1 cellular context compared by ENCODE assay signal in the genomic region with DNA sequence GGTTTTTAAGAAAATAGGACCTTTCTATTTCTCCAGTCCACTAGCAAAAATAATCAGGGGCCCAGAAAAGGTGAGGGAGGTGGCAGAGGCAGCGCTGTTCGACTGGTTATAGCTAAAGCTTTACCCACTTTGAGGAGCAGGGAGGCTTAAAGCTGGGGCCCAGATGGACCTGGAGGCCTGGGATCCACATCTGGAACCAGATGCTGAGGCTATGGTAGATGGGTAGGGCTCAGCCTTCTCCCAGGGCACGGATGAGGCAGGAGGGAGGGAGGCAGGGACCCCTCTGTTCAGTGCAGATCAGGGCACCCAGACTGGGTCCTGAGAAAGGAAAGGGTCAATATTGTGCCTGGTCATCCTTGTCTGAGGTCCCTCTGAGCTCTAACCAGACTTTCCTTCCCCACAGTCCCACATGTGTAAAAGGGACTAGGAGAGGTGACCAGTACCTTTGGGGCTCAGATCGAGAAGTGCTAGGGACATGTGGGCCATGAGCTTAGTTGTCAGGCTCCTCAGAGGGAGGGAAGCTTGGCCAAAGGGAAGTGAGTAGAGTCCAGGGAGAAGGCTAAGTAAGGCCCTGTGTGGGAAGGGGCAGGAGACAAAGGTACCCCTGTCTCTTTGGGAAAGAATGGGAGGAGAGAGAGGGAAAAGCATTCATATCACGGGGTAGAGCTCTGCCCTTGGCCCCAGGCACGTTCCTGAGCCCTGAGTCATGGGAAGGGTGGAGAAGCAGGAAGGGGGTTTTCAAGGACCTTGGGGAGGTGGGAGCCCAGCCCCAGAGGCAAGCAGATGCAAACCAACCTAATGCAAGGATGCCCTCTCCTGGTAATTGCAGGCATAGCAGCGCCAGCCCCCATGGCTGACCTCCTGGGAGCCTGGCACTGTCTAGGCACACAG.
TF ChIP-seq lines count a peak whose summit lies in the region.

No MANE protein-coding gene starts in this region.

TF ChIP-seq in GM12878, 131 proteins besides CTCF, POLR2A, EP300 and RAD21 (continued from another document and continues in another):
- no peak for TF ChIP-seq CBX5 (IDR thresholded peaks at IDR 0.05; ENCODE audit: low read depth)
- TF ChIP-seq IKZF1 (conservative IDR thresholded peaks at IDR 0.05), result peak; percentile 62
- no peak for TF ChIP-seq POLR2AphosphoS2 (IDR thresholded peaks at IDR 0.05; ENCODE audit: low read depth, low read length)
- TF ChIP-seq, protein P1, sequence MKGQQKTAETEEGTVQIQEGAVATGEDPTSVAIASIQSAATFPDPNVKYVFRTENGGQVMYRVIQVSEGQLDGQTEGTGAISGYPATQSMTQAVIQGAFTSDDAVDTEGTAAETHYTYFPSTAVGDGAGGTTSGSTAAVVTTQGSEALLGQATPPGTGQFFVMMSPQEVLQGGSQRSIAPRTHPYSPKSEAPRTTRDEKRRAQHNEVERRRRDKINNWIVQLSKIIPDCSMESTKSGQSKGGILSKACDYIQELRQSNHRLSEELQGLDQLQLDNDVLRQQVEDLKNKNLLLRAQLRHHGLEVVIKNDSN (IDR thresholded peaks at IDR 0.05; ENCODE audit: borderline replicate concordance, extremely low read length, insufficient read depth, low read depth, low read length), result no peak
- TF ChIP-seq TAF1 (IDR thresholded peaks at IDR 0.05; ENCODE audit: borderline replicate concordance, low read depth, low read length), result no peak
- TF ChIP-seq JUNB (IDR thresholded peaks at IDR 0.05), result no peak
- TF ChIP-seq NR2C1 (IDR thresholded peaks at IDR 0.05), result no peak
- TF ChIP-seq DPF2 (IDR thresholded peaks at IDR 0.05), result peak; percentile 41; the same call in 1 of the 2 replicates
- peak; percentile 49; the same call in 1 of the 2 replicates for TF ChIP-seq EED (IDR thresholded peaks at IDR 0.05; ENCODE audit: low read depth)
- TF ChIP-seq HDGF (IDR thresholded peaks at IDR 0.05), result peak; percentile 87; the same call in 1 of the 2 replicates
- peak; percentile 88 for TF ChIP-seq YY1 (IDR thresholded peaks at IDR 0.05; ENCODE audit: low read depth, low read length)
- TF ChIP-seq KLF5 (IDR thresholded peaks at IDR 0.05; ENCODE audit: partially characterized antibody), result no peak
- TF ChIP-seq ZBTB11 (CRISPR knock-in tag; IDR thresholded peaks at IDR 0.05), result no peak
- no peak for TF ChIP-seq HDAC6 (IDR thresholded peaks at IDR 0.05; ENCODE audit: unreplicated experiment)
- TF ChIP-seq STAT3 (IDR thresholded peaks at IDR 0.05; ENCODE audit: low read depth, low read length), result no peak
- TF ChIP-seq ELK1 (IDR thresholded peaks at IDR 0.05; ENCODE audit: low read depth, low read length), result no peak
- no peak for TF ChIP-seq TBL1XR1 (IDR thresholded peaks at IDR 0.05; ENCODE audit: low read depth, low read length)
- no peak for TF ChIP-seq POLR2AphosphoS5 (IDR thresholded peaks at IDR 0.05; ENCODE audit: low read length)
- TF ChIP-seq NFIC (IDR thresholded peaks at IDR 0.05; ENCODE audit: low read depth, low read length), result no peak
- TF ChIP-seq CREB1 (IDR thresholded peaks at IDR 0.05; ENCODE audit: low read depth), result no peak
- TF ChIP-seq NR2C2 (IDR thresholded peaks at IDR 0.05; ENCODE audit: borderline replicate concordance, control insufficient read depth, insufficient read length, low read depth), result no peak
- TF ChIP-seq, protein P2, sequence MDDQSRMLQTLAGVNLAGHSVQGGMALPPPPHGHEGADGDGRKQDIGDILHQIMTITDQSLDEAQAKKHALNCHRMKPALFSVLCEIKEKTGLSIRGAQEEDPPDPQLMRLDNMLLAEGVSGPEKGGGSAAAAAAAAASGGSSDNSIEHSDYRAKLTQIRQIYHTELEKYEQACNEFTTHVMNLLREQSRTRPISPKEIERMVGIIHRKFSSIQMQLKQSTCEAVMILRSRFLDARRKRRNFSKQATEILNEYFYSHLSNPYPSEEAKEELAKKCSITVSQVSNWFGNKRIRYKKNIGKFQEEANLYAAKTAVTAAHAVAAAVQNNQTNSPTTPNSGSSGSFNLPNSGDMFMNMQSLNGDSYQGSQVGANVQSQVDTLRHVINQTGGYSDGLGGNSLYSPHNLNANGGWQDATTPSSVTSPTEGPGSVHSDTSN (IDR thresholded peaks at IDR 0.05; ENCODE audit: insufficient replicate concordance, low read depth, low read length), result no peak
- no peak for TF ChIP-seq NKRF (conservative IDR thresholded peaks at IDR 0.05)
- no peak for TF ChIP-seq RBBP5 (conservative IDR thresholded peaks at IDR 0.05)
- no peak for TF ChIP-seq PML (IDR thresholded peaks at IDR 0.05; ENCODE audit: low read length)
- no peak for TF ChIP-seq TCF3 (IDR thresholded peaks at IDR 0.05; ENCODE audit: borderline replicate concordance, insufficient read depth, low read depth, low read length)
- no peak for TF ChIP-seq ATF7 (IDR thresholded peaks at IDR 0.05; ENCODE audit: low read depth)
- TF ChIP-seq, protein P3, sequence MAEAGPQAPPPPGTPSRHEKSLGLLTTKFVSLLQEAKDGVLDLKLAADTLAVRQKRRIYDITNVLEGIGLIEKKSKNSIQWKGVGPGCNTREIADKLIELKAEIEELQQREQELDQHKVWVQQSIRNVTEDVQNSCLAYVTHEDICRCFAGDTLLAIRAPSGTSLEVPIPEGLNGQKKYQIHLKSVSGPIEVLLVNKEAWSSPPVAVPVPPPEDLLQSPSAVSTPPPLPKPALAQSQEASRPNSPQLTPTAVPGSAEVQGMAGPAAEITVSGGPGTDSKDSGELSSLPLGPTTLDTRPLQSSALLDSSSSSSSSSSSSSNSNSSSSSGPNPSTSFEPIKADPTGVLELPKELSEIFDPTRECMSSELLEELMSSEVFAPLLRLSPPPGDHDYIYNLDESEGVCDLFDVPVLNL (IDR thresholded peaks at IDR 0.05; ENCODE audit: low read depth, low read length), result no peak
- no peak for TF ChIP-seq CBFB (IDR thresholded peaks at IDR 0.05; ENCODE audit: low read depth)
- no peak for TF ChIP-seq CREM (IDR thresholded peaks at IDR 0.05; ENCODE audit: low read depth)
- TF ChIP-seq, protein P4, sequence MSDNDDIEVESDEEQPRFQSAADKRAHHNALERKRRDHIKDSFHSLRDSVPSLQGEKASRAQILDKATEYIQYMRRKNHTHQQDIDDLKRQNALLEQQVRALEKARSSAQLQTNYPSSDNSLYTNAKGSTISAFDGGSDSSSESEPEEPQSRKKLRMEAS (IDR thresholded peaks at IDR 0.05; ENCODE audit: low read depth, low read length), result no peak
- TF ChIP-seq, protein P5, sequence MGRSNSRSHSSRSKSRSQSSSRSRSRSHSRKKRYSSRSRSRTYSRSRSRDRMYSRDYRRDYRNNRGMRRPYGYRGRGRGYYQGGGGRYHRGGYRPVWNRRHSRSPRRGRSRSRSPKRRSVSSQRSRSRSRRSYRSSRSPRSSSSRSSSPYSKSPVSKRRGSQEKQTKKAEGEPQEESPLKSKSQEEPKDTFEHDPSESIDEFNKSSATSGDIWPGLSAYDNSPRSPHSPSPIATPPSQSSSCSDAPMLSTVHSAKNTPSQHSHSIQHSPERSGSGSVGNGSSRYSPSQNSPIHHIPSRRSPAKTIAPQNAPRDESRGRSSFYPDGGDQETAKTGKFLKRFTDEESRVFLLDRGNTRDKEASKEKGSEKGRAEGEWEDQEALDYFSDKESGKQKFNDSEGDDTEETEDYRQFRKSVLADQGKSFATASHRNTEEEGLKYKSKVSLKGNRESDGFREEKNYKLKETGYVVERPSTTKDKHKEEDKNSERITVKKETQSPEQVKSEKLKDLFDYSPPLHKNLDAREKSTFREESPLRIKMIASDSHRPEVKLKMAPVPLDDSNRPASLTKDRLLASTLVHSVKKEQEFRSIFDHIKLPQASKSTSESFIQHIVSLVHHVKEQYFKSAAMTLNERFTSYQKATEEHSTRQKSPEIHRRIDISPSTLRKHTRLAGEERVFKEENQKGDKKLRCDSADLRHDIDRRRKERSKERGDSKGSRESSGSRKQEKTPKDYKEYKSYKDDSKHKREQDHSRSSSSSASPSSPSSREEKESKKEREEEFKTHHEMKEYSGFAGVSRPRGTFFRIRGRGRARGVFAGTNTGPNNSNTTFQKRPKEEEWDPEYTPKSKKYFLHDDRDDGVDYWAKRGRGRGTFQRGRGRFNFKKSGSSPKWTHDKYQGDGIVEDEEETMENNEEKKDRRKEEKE (IDR thresholded peaks at IDR 0.05), result no peak
- no peak for TF ChIP-seq SREBF1 (IDR thresholded peaks at IDR 0.05; ENCODE audit: low read length)
- TF ChIP-seq SRF (IDR thresholded peaks at IDR 0.05; ENCODE audit: low read depth in 2 of 2, low read length in 2 of 2), result no peak
- TF ChIP-seq MEF2A (IDR thresholded peaks at IDR 0.05; ENCODE audit: insufficient read depth, low read depth, low read length), result no peak
- no peak for TF ChIP-seq CHD4 (IDR thresholded peaks at IDR 0.05)
- no peak for TF ChIP-seq JUND (IDR thresholded peaks at IDR 0.05; ENCODE audit: low read depth, low read length)
- TF ChIP-seq ESRRA (IDR thresholded peaks at IDR 0.05; ENCODE audit: low read length), result no peak
- no peak for TF ChIP-seq TCF7 (IDR thresholded peaks at IDR 0.05; ENCODE audit: borderline replicate concordance)
- no peak for TF ChIP-seq YBX1 (IDR thresholded peaks at IDR 0.05)
- TF ChIP-seq TARDBP (IDR thresholded peaks at IDR 0.05; ENCODE audit: borderline replicate concordance), result no peak
- TF ChIP-seq MTA3 (IDR thresholded peaks at IDR 0.05; ENCODE audit: borderline replicate concordance, low read length), result no peak
- TF ChIP-seq BMI1 (IDR thresholded peaks at IDR 0.05; ENCODE audit: borderline replicate concordance), result no peak
- no peak for TF ChIP-seq ZBTB40 (IDR thresholded peaks at IDR 0.05; ENCODE audit: borderline replicate concordance)
- no peak for TF ChIP-seq ZNF384 (IDR thresholded peaks at IDR 0.05; ENCODE audit: borderline replicate concordance, low read depth, low read length)
- peak; percentile 70 to 77 for TF ChIP-seq IKZF2 (IDR thresholded peaks at IDR 0.05)
